Comparison of ENCODE assay signal across 13 cellular contexts in the genomic region with DNA sequence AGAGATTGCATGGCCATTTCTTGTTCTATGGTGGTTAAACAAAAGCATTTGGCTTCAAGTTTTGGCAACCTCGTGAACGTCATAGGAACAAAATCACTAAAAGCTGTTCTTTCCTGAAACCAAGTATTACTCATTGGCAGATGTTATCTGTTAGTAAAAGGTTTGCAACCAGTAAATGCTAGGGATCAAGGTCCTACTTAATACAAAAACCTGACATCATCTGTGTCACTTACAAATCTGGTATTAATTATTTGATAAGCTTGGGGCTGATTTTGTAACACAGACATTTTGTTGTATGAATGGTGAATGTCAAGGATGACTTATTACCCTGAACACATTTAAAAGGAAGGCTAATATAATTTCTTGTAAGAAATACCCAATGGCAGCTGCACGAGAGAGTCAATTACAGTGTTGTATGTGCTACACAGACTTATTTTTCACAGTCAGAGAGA.
DNase-seq lines count a peak whose midpoint lies in the region; ATAC-seq and TF ChIP-seq lines count a peak whose summit lies in the region.
"Had no signal": no experiment of that assay in that cellular context is flagged by ENCODE, and none has a peak within 500 bp of the region (broad histone marks: within the 10 kb centered on the region; RNA-seq: fewer than 3 reads in every experiment).

No MANE protein-coding gene starts in this region.

- H3K27ac ChIP-seq in gastroesophageal sphincter (no peak overlapping the region), smooth muscle cell (ENCODE audit: low read depth) (peak overlapping the region; percentile 25), brain microvascular endothelial cell (no peak overlapping the region)
- H3K27ac ChIP-seq: SJCRH30 had no signal

- intact Hi-C loops in Right ventricle myocardium inferior (cut with DNase I) (no loop called here), cardiac septum (cut with DNase I) (no loop called here)

- no peak overlapping the region for H3K4me3 Mint-ChIP-seq in activated T-cell treated with anti-CD3 and anti-CD28 coated beads, Interleukin-2, amount 50 U/mL, for 72 hours

- H3K27ac Mint-ChIP-seq in activated T-cell treated with anti-CD3 and anti-CD28 coated beads, Interleukin-2, amount 50 U/mL, for 72 hours: no peak overlapping the region

- TF ChIP-seq CTCF in gastroesophageal sphincter (IDR thresholded peaks at IDR 0.05) (no peak), smooth muscle cell (IDR thresholded peaks at IDR 0.05; ENCODE audit: borderline replicate concordance, insufficient read depth, poor library complexity, severe bottlenecking) (no peak), brain microvascular endothelial cell (IDR thresholded peaks at IDR 0.05; ENCODE audit: low read depth, low read length, missing control alignments) (no peak)

- H3K4me1 Mint-ChIP-seq in activated T-cell treated with anti-CD3 and anti-CD28 coated beads, Interleukin-2, amount 50 U/mL, for 72 hours (ENCODE audit: low read depth): no peaks in the 10 kb centered on the region

- TF ChIP-seq POLR2A in gastroesophageal sphincter (IDR thresholded peaks at IDR 0.05): no peak

- ATAC-seq in Right ventricle myocardium inferior (peak; percentile 89), gastroesophageal sphincter (peak; percentile 31), HG02678 (IDR thresholded peaks at IDR 0.05; ENCODE audit: unreplicated experiment) (no peak)
- ATAC-seq in activated T-cell treated with anti-CD3 and anti-CD28 coated beads, Interleukin-2, amount 50 U/mL, for 72 hours (replicated peaks in 1 of 2): no peak

- H3K4me2 ChIP-seq in smooth muscle cell: no peak overlapping the region

- no peaks in the 10 kb centered on the region for H3K4me1 ChIP-seq in gastroesophageal sphincter
- peaks cover 5% of the 10 kb centered on the region for H3K4me1 ChIP-seq in smooth muscle cell (ENCODE audit: low read depth)
- H3K4me1 ChIP-seq: SJCRH30 had no signal

- in situ Hi-C loops in brain microvascular endothelial cell (cut with HindIII; ENCODE audit: low pct_ligation_motif_present, low sequenced_read_pairs): no loop called here

- no peaks in the 10 kb centered on the region for H3K27me3 Mint-ChIP-seq in activated T-cell treated with anti-CD3 and anti-CD28 coated beads, Interleukin-2, amount 50 U/mL, for 72 hours (ENCODE audit: low read depth)

- H4K20me1 ChIP-seq in smooth muscle cell (ENCODE audit: low read depth): no peaks in the 10 kb centered on the region

- H3K36me3 ChIP-seq in gastroesophageal sphincter: no peaks in the 10 kb centered on the region
- H3K36me3 ChIP-seq in smooth muscle cell (ENCODE audit: low read depth): no peaks in the 10 kb centered on the region
- H3K36me3 ChIP-seq in brain microvascular endothelial cell (replicated peaks): no peaks in the 10 kb centered on the region
- H3K36me3 ChIP-seq: HAP-1, SJCRH30 had no signal

- no peaks in the 10 kb centered on the region for H3K27me3 ChIP-seq in gastroesophageal sphincter
- no peaks in the 10 kb centered on the region for H3K27me3 ChIP-seq in smooth muscle cell (ENCODE audit: low read depth)
- H3K27me3 ChIP-seq in brain microvascular endothelial cell (replicated peaks): no peaks in the 10 kb centered on the region
- H3K27me3 ChIP-seq: SJCRH30 had no signal

- H3K9me3 ChIP-seq in gastroesophageal sphincter (no peaks in the 10 kb centered on the region), smooth muscle cell (replicated peaks; ENCODE audit: low read depth) (no peaks in the 10 kb centered on the region)
- H3K9me3 ChIP-seq: HAP-1 had no signal

- TF ChIP-seq EP300 in gastroesophageal sphincter (IDR thresholded peaks at IDR 0.05): no peak

- H3K4me3 ChIP-seq in gastroesophageal sphincter: no peak overlapping the region
- H3K4me3 ChIP-seq in smooth muscle cell: no peak overlapping the region
- H3K4me3 ChIP-seq in brain microvascular endothelial cell (ENCODE audit: low read depth, low read length): no peak overlapping the region
- H3K4me3 ChIP-seq: HAP-1, SJCRH30 had no signal

- H3F3A ChIP-seq in smooth muscle cell (ENCODE audit: low read depth): no peaks in the 10 kb centered on the region

- no peak overlapping the region for H3K9ac ChIP-seq in smooth muscle cell (ENCODE audit: low read depth)

- no peaks in the 10 kb centered on the region for H3K79me2 ChIP-seq in smooth muscle cell (ENCODE audit: low read depth)

- no peak overlapping the region for H2AFZ ChIP-seq in smooth muscle cell (ENCODE audit: low read depth)

- peaks cover 0 to 2% of the 10 kb centered on the region in 2 donors for H3K36me3 Mint-ChIP-seq in activated T-cell treated with anti-CD3 and anti-CD28 coated beads, Interleukin-2, amount 50 U/mL, for 72 hours (ENCODE audit: insufficient read depth in 2 of 2)

- DNase-seq in Right ventricle myocardium inferior (ENCODE audit: missing footprints): no peak
- no peak for DNase-seq in cardiac septum (ENCODE audit: low spot score)
- DNase-seq in astrocyte of the hippocampus (ENCODE audit: low read depth, low spot score): peak; percentile 47
- no peak for DNase-seq in smooth muscle cell (lab: John Stamatoyannopoulos, UW; ENCODE audit: unreplicated experiment)
- DNase-seq in brain microvascular endothelial cell: no peak
- DNase-seq in activated T-cell treated with anti-CD3 and anti-CD28 coated beads, Interleukin-2, amount 50 U/mL, for 72 hours: no peak
- DNase-seq: activated T-cell treated with anti-CD3 and anti-CD28 coated beads for 4 hours, amygdala, NCI-H774, SJCRH30 had no signal

- 43 to 67% methylated on average over 2 to 3 of the region's 3 CpGs for WGBS in gastroesophageal sphincter (ENCODE audit: low coverage in 1 of 2), 2 donors
- 22% methylated on average over 3 of the region's 3 CpGs for WGBS in smooth muscle cell (ENCODE audit: low lambda C conversion rate)

- H3K9me3 Mint-ChIP-seq in activated T-cell treated with anti-CD3 and anti-CD28 coated beads, Interleukin-2, amount 50 U/mL, for 72 hours: peaks cover 2 to 7% of the 10 kb centered on the region in 2 donors

Comparison
In these comparisons a context has a peak if more than half of its experiments do, and no peak if none do; other contexts are left out.
1. ATAC-seq: peak in Right ventricle myocardium inferior (single experiment) and gastroesophageal sphincter (single experiment); none in HG02678 (single experiment) and activated T-cell treated with anti-CD3 and anti-CD28 coated beads, Interleukin-2, amount 50 U/mL, for 72 hours (0 of 2).